Comparison of ENCODE assay signal across 9 cellular contexts in the genomic region with DNA sequence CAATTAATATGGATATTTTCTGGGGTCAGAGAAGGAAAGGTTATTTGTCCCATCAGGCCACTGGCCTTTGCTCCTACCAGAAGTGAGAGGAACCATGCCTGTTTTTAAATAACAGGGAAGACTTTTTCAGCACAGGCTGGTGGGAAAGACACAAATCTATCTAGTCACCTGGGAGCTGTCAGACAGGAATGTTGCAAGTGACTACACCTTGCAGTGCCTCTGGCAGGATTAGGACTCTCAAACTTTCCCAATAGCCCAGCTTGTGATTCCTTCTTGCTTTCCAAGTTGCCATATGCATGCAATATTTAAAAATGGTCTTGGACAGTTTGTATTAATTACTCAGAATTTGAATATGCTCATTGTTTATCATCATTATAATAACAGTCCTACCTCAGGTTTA.
"Had no signal": no experiment of that assay in that cellular context is flagged by ENCODE, and none has a peak within 500 bp of the region (broad histone marks: within the 10 kb centered on the region; RNA-seq: fewer than 3 reads in every experiment).

No MANE protein-coding gene starts in this region.

- H3K27ac Mint-ChIP-seq: HFFc6, IgD-negative memory B cell had no signal

- DNase-seq: GM23248, GOT3, H7, HFFc6 had no signal

- H3K9me3 Mint-ChIP-seq: HFFc6, IgD-negative memory B cell had no signal

- H3K9me3 ChIP-seq: HAP-1 had no signal

- H2AFZ ChIP-seq: GM23248 had no signal

- H3K36me3 Mint-ChIP-seq: IgD-negative memory B cell had no signal

- H3K4me1 ChIP-seq: HAP-1 had no signal

- H3K27me3 Mint-ChIP-seq: IgD-negative memory B cell had no signal

- H3K4me1 Mint-ChIP-seq: IgD-negative memory B cell had no signal

- H3K4me3 Mint-ChIP-seq: HFFc6, IgD-negative memory B cell had no signal

- H3K9ac ChIP-seq: GM23248 had no signal

- H3K27ac ChIP-seq: GM23248, HL-60 had no signal

- H3K4me3 ChIP-seq: GM23248, HAP-1 had no signal

- ATAC-seq: HCT116, HepG2 had no signal
